8 cellular contexts compared by ENCODE assay signal in the genomic region with DNA sequence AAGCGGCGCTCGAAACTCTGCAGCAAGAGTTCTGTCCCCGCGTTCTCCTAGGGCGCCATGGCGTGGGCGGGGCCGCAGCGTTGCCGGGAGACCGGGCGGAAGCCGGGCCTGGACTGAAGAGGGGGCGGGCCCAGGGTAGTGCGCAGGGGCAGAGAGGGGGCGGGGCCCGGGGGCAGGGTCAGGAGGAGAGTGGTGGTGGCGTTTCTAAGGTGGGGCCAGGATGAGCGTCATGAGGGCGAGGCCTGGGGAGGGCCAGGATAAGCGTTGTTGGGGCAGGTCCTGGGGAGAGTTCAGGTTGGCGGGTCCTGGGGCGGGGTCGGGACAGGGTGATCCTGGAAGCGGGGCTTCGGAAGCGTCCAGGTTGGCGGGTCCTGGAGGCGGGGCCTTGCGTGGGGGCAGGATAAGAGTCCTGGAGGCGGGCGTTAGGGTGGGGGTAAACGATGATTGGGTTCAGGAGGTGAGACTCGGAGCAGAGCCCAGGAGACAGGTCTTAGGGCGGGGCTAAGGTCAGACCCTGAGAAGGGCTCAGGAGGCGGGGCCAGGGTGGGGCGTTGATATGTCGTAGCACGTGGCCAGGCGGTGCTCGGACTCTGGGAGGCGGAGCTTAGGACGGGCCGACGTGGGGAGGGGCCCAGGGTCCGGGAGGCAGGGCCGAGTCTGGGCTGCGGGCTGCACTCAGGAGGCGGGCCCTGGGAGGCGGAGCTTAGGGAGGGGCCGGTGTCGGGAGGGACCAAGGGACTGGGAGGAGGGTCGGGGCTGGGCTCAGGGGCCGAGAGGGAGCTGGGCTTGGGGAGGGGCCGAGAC.
DNase-seq lines count a peak whose midpoint lies in the region; TF ChIP-seq lines count a peak whose summit lies in the region.
"Not testable (repeated sequence)": the region's sequence is repeated elsewhere in the genome, so short reads cannot be mapped to it uniquely, and the experiment has no call there.

No MANE protein-coding gene starts in this region.

- H3K9me3 Mint-ChIP-seq in HFFc6; activated naive CD4-positive, alpha-beta T cell treated with anti-CD3 and anti-CD28 coated beads, Interleukin-2, amount 50 U/mL, for 24 hours: not testable (repeated sequence)

- peaks cover 31% of the 10 kb centered on the region for H3K4me1 Mint-ChIP-seq in HFFc6 (ENCODE audit: low read depth)
- H3K4me1 Mint-ChIP-seq in activated naive CD4-positive, alpha-beta T cell treated with anti-CD3 and anti-CD28 coated beads, Interleukin-2, amount 50 U/mL, for 24 hours = peaks cover 19% of the 10 kb centered on the region

- H3K27ac Mint-ChIP-seq in HFFc6 = peak overlapping the region; percentile 100
- peak overlapping the region; percentile 86 for H3K27ac Mint-ChIP-seq in activated naive CD4-positive, alpha-beta T cell treated with anti-CD3 and anti-CD28 coated beads, Interleukin-2, amount 50 U/mL, for 24 hours

- peak; percentile 92 for DNase-seq in GM04503 (ENCODE audit: low read depth)
- DNase-seq in HFFc6 = peak; percentile 99
- peak; percentile 99 for DNase-seq in NAMALWA (ENCODE audit: low spot score)
- peak; percentile 98 for DNase-seq in SK-N-DZ (ENCODE audit: low spot score)
- DNase-seq in globus pallidus (ENCODE audit: low spot score) = peak; percentile 96
- peak; percentile 96 for DNase-seq in occipital lobe (lab: John Stamatoyannopoulos, UW)

- peak overlapping the region; percentile 99 for H3K4me3 Mint-ChIP-seq in HFFc6
- H3K4me3 Mint-ChIP-seq in activated naive CD4-positive, alpha-beta T cell treated with anti-CD3 and anti-CD28 coated beads, Interleukin-2, amount 50 U/mL, for 24 hours = peak overlapping the region; percentile 97

- not testable (repeated sequence) for TF ChIP-seq CTCF in HFFc6 (IDR thresholded peaks at IDR 0.05)

- H3K36me3 Mint-ChIP-seq in HFFc6 (ENCODE audit: low read depth); activated naive CD4-positive, alpha-beta T cell treated with anti-CD3 and anti-CD28 coated beads, Interleukin-2, amount 50 U/mL, for 24 hours: not testable (repeated sequence)

- peak overlapping the region; percentile 44 for H3K27ac ChIP-seq in temporal lobe (ENCODE audit: low read depth, low read length)

- H3K27me3 Mint-ChIP-seq in HFFc6 (ENCODE audit: insufficient read depth) = peaks cover 11% of the 10 kb centered on the region
- H3K27me3 Mint-ChIP-seq in activated naive CD4-positive, alpha-beta T cell treated with anti-CD3 and anti-CD28 coated beads, Interleukin-2, amount 50 U/mL, for 24 hours = not testable (repeated sequence)

Comparison
In these comparisons a context has a peak if more than half of its experiments do, and no peak if none do; other contexts are left out.
1. Peak in every context shown above with its lines: DNase-seq and H3K27ac ChIP-seq.